Comparison of ENCODE assay signal across 1 cellular context in the genomic region with DNA sequence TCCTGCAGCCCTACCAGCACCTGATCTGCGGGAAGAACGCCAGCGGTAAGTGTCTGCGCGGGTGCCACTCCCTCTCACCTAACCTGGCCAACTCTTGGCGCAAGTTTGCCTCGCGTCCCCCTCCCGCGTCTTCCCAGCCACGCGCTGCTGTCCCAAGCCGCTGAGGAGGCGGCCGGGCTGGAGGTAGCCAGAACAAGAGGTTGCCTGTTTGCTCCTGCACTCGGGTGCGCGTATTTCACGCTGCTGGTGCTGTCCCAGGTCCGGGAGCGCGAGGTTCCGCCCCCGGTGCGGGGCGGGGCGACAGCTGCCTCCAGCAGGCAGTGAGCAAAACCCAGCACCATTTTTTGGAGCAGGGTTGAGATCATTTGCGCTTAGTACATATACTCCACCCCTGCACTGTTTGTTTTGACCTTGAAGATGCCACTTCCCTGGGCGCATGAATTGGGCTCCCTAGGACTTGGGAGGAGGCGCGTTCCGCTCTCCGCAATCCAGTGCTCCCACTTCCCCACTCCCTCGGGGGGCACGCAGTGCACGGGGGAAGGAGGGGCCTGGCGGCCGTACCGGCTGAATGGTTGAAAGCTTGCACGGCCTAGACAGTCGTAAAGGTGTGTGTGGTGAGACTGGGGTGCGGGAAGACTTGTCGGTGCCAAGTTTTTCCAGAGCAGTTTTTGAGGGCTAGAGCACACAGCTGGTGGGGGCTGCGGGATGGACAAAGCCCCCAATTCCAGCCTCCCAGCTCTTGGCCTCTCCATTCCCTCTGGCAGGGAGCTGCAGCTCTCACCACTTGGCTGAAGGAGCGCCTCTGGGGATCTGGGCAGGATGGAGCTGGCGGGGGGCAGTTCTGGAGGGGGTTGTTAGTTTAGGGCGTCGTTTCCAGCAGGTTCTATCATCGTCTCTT.
A peak's percentile ranks its signal among the peaks of the same experiment; 100 is the strongest.
TF ChIP-seq lines count a peak whose summit lies in the region.

No MANE protein-coding gene starts in this region.

TF ChIP-seq in HepG2, 621 proteins besides CTCF, POLR2A, EP300 and RAD21 (continued from another document and continues in another):
- TF ChIP-seq, protein P1, sequence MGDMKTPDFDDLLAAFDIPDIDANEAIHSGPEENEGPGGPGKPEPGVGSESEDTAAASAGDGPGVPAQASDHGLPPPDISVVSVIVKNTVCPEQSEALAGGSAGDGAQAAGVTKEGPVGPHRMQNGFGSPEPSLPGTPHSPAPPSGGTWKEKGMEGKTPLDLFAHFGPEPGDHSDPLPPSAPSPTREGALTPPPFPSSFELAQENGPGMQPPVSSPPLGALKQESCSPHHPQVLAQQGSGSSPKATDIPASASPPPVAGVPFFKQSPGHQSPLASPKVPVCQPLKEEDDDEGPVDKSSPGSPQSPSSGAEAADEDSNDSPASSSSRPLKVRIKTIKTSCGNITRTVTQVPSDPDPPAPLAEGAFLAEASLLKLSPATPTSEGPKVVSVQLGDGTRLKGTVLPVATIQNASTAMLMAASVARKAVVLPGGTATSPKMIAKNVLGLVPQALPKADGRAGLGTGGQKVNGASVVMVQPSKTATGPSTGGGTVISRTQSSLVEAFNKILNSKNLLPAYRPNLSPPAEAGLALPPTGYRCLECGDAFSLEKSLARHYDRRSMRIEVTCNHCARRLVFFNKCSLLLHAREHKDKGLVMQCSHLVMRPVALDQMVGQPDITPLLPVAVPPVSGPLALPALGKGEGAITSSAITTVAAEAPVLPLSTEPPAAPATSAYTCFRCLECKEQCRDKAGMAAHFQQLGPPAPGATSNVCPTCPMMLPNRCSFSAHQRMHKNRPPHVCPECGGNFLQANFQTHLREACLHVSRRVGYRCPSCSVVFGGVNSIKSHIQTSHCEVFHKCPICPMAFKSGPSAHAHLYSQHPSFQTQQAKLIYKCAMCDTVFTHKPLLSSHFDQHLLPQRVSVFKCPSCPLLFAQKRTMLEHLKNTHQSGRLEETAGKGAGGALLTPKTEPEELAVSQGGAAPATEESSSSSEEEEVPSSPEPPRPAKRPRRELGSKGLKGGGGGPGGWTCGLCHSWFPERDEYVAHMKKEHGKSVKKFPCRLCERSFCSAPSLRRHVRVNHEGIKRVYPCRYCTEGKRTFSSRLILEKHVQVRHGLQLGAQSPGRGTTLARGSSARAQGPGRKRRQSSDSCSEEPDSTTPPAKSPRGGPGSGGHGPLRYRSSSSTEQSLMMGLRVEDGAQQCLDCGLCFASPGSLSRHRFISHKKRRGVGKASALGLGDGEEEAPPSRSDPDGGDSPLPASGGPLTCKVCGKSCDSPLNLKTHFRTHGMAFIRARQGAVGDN (CRISPR knock-in tag; IDR thresholded peaks at IDR 0.05), result peak; percentile 56
- TF ChIP-seq HNRNPLL (IDR thresholded peaks at IDR 0.05; ENCODE audit: low read depth, low read length, poor library complexity, severe bottlenecking), result peak; percentile 91
- TF ChIP-seq, protein P2, sequence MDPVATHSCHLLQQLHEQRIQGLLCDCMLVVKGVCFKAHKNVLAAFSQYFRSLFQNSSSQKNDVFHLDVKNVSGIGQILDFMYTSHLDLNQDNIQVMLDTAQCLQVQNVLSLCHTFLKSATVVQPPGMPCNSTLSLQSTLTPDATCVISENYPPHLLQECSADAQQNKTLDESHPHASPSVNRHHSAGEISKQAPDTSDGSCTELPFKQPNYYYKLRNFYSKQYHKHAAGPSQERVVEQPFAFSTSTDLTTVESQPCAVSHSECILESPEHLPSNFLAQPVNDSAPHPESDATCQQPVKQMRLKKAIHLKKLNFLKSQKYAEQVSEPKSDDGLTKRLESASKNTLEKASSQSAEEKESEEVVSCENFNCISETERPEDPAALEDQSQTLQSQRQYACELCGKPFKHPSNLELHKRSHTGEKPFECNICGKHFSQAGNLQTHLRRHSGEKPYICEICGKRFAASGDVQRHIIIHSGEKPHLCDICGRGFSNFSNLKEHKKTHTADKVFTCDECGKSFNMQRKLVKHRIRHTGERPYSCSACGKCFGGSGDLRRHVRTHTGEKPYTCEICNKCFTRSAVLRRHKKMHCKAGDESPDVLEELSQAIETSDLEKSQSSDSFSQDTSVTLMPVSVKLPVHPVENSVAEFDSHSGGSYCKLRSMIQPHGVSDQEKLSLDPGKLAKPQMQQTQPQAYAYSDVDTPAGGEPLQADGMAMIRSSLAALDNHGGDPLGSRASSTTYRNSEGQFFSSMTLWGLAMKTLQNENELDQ (CRISPR knock-in tag; IDR thresholded peaks at IDR 0.05; ENCODE audit: borderline replicate concordance), result no peak
- TF ChIP-seq ARID2 (CRISPR knock-in tag; IDR thresholded peaks at IDR 0.05; ENCODE audit: borderline replicate concordance), result no peak
- TF ChIP-seq, protein P3, sequence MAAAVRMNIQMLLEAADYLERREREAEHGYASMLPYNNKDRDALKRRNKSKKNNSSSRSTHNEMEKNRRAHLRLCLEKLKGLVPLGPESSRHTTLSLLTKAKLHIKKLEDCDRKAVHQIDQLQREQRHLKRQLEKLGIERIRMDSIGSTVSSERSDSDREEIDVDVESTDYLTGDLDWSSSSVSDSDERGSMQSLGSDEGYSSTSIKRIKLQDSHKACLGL (CRISPR knock-in tag; IDR thresholded peaks at IDR 0.05), result 0 out of 2 replicates have a peak, but pooled peaks have one; percentile 48
- TF ChIP-seq, protein P4, sequence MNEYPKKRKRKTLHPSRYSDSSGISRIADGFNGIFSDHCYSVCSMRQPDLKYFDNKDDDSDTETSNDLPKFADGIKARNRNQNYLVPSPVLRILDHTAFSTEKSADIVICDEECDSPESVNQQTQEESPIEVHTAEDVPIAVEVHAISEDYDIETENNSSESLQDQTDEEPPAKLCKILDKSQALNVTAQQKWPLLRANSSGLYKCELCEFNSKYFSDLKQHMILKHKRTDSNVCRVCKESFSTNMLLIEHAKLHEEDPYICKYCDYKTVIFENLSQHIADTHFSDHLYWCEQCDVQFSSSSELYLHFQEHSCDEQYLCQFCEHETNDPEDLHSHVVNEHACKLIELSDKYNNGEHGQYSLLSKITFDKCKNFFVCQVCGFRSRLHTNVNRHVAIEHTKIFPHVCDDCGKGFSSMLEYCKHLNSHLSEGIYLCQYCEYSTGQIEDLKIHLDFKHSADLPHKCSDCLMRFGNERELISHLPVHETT (CRISPR knock-in tag; conservative IDR thresholded peaks at IDR 0.05), result no peak
- TF ChIP-seq ZBED4 (CRISPR knock-in tag; IDR thresholded peaks at IDR 0.05; ENCODE audit: borderline replicate concordance), result no peak
- no peak for TF ChIP-seq ZNF660 (CRISPR knock-in tag; IDR thresholded peaks at IDR 0.05; ENCODE audit: borderline replicate concordance, low read depth)
- no peak for TF ChIP-seq SMARCC2 (IDR thresholded peaks at IDR 0.05)
- 0 out of 2 replicates have a peak, but pooled peaks have one; percentile 5 for TF ChIP-seq HNF4A (CRISPR knock-in tag; IDR thresholded peaks at IDR 0.05)
- TF ChIP-seq ZNF331 (CRISPR knock-in tag; IDR thresholded peaks at IDR 0.05), result 0 out of 2 replicates have a peak, but pooled peaks have one; percentile 20
- TF ChIP-seq CHD4 (IDR thresholded peaks at IDR 0.05; ENCODE audit: borderline replicate concordance, low read length), result no peak
- peak; percentile 43; the same call in 1 of the 2 replicates for TF ChIP-seq ZNF777 (CRISPR knock-in tag; IDR thresholded peaks at IDR 0.05)
- peak; percentile 43; the same call in 1 of the 2 replicates for TF ChIP-seq RBFOX2 (IDR thresholded peaks at IDR 0.05; ENCODE audit: low read depth, low read length)
- TF ChIP-seq SATB2 (CRISPR knock-in tag; IDR thresholded peaks at IDR 0.05), result no peak
- no peak for TF ChIP-seq ZNF496 (CRISPR knock-in tag; IDR thresholded peaks at IDR 0.05; ENCODE audit: insufficient replicate concordance)
- TF ChIP-seq, protein P5, sequence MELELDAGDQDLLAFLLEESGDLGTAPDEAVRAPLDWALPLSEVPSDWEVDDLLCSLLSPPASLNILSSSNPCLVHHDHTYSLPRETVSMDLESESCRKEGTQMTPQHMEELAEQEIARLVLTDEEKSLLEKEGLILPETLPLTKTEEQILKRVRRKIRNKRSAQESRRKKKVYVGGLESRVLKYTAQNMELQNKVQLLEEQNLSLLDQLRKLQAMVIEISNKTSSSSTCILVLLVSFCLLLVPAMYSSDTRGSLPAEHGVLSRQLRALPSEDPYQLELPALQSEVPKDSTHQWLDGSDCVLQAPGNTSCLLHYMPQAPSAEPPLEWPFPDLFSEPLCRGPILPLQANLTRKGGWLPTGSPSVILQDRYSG (CRISPR knock-in tag; IDR thresholded peaks at IDR 0.05), result no peak
- TF ChIP-seq MAFG (CRISPR knock-in tag; IDR thresholded peaks at IDR 0.05), result no peak
- no peak for TF ChIP-seq AHDC1 (CRISPR knock-in tag; IDR thresholded peaks at IDR 0.05; ENCODE audit: borderline replicate concordance)
- no peak for TF ChIP-seq ZNF556 (CRISPR knock-in tag; IDR thresholded peaks at IDR 0.05; ENCODE audit: borderline replicate concordance)
- TF ChIP-seq, protein P6, sequence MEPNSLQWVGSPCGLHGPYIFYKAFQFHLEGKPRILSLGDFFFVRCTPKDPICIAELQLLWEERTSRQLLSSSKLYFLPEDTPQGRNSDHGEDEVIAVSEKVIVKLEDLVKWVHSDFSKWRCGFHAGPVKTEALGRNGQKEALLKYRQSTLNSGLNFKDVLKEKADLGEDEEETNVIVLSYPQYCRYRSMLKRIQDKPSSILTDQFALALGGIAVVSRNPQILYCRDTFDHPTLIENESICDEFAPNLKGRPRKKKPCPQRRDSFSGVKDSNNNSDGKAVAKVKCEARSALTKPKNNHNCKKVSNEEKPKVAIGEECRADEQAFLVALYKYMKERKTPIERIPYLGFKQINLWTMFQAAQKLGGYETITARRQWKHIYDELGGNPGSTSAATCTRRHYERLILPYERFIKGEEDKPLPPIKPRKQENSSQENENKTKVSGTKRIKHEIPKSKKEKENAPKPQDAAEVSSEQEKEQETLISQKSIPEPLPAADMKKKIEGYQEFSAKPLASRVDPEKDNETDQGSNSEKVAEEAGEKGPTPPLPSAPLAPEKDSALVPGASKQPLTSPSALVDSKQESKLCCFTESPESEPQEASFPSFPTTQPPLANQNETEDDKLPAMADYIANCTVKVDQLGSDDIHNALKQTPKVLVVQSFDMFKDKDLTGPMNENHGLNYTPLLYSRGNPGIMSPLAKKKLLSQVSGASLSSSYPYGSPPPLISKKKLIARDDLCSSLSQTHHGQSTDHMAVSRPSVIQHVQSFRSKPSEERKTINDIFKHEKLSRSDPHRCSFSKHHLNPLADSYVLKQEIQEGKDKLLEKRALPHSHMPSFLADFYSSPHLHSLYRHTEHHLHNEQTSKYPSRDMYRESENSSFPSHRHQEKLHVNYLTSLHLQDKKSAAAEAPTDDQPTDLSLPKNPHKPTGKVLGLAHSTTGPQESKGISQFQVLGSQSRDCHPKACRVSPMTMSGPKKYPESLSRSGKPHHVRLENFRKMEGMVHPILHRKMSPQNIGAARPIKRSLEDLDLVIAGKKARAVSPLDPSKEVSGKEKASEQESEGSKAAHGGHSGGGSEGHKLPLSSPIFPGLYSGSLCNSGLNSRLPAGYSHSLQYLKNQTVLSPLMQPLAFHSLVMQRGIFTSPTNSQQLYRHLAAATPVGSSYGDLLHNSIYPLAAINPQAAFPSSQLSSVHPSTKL (CRISPR knock-in tag; IDR thresholded peaks at IDR 0.05), result peak; percentile 8; the same call in 1 of the 2 replicates
- TF ChIP-seq SNAPC2 (CRISPR knock-in tag; IDR thresholded peaks at IDR 0.05), result no peak
